18 cellular contexts compared by ENCODE assay signal in the genomic region with DNA sequence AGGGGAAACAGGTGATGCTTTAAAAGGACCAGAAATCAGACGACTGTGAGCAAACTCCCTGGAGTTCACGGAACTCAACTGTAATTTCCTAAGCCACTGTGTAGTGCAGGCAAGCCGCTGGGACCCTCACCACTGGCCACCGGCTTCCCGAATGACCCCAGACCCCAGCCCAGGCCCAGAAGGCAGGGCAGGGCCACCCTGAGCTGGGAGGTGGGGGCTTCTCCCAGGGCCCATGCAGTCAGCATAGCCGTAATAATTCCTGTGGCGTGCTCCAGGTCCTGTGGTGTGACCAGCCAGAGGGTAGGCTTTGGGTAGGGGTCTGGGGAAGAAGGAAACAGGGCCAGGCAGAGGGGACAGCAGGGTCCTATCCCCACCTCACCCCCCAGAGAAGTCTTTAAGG. TPM values are rescaled to one million over a fixed set of nuclear protein-coding genes. Genes with fewer than 3 reads are reported as not detected.
DNase-seq lines count a peak whose midpoint lies in the region; ATAC-seq lines count a peak whose summit lies in the region.
"Had no signal": no experiment of that assay in that cellular context is flagged by ENCODE, and none has a peak within 500 bp of the region (broad histone marks: within the 10 kb centered on the region; RNA-seq: fewer than 3 reads in every experiment).

No MANE protein-coding gene starts in this region.

- CTCF ChIA-PET in activated naive CD4-positive, alpha-beta T cell treated with anti-CD3 and anti-CD28 coated beads for 36 hours (lab: Charles Lee), result interaction anchor here (1.4 kb wide), 1 partner anchor 80 kb away, joined by 3 read pairs; no protein-coding TSS in a partner anchor

- H3K27ac ChIP-seq in BLaER1 treated with 17β-estradiol and CSF1 and Interleukin-3, amounts not matched to agents 10 nM and 100 nM, result 0 out of 22 replicates have a peak overlapping the region, but pooled peaks of 1 of the 11 experiments have one; percentile 16
- H3K27ac ChIP-seq: PC-9 had no signal

- intact Hi-C loops in activated naive CD4-positive, alpha-beta T cell treated with anti-CD3 and anti-CD28 coated beads for 36 hours (cut with micrococcal nuclease), result no loop called here
- intact Hi-C loops in posterior vena cava (cut with DNase I), result no loop called here

- H3K27me3 ChIP-seq in BLaER1 treated with 17β-estradiol and CSF1 and Interleukin-3, amounts not matched to agents 10 nM and 100 nM, result no peaks in the 10 kb centered on the region

- peaks cover 27 to 75% (median 57%) of the 10 kb centered on the region in 11 experiments for H4K20me1 ChIP-seq in BLaER1 treated with 17β-estradiol and CSF1 and Interleukin-3, amounts not matched to agents 10 nM and 100 nM

- peak overlapping the region in 10 of 11 experiments; percentile 2 to 99 (median 54); a peak in 19 of 22 replicates for H3K4me2 ChIP-seq in BLaER1 treated with 17β-estradiol and CSF1 and Interleukin-3, amounts not matched to agents 10 nM and 100 nM
- H3K4me2 ChIP-seq: PC-9 had no signal

- H3K4me1 Mint-ChIP-seq in activated naive CD4-positive, alpha-beta T cell treated with anti-CD3 and anti-CD28 coated beads for 36 hours (ENCODE audit: low read depth), result peaks cover 18% of the 10 kb centered on the region

- no peak overlapping the region for H3K27ac Mint-ChIP-seq in activated naive CD4-positive, alpha-beta T cell treated with anti-CD3 and anti-CD28 coated beads for 36 hours

- no peak overlapping the region for H3K4me3 Mint-ChIP-seq in activated naive CD4-positive, alpha-beta T cell treated with anti-CD3 and anti-CD28 coated beads for 36 hours

- H3K9ac ChIP-seq in BLaER1 treated with 17β-estradiol and CSF1 and Interleukin-3, amounts not matched to agents 10 nM and 100 nM, result peak overlapping the region in 4 of 11 experiments; percentile 4 to 28 (median 26); a peak in 2 of 22 replicates

- H3K4me1 ChIP-seq in BLaER1 treated with 17β-estradiol and CSF1 and Interleukin-3, amounts not matched to agents 10 nM and 100 nM, result peaks cover 30 to 51% (median 40%) of the 10 kb centered on the region in 10 experiments

- no peaks in the 10 kb centered on the region for H3K27me3 Mint-ChIP-seq in activated naive CD4-positive, alpha-beta T cell treated with anti-CD3 and anti-CD28 coated beads for 36 hours (ENCODE audit: low read depth)
- H3K27me3 Mint-ChIP-seq: CD4-positive, CD25-positive, alpha-beta regulatory T cell had no signal

- no peaks in the 10 kb centered on the region for H3K9me3 Mint-ChIP-seq in activated naive CD4-positive, alpha-beta T cell treated with anti-CD3 and anti-CD28 coated beads for 36 hours
- H3K9me3 Mint-ChIP-seq: CD4-positive, CD25-positive, alpha-beta regulatory T cell had no signal

- no peak overlapping the region for H3K4me3 ChIP-seq in BLaER1 treated with 17β-estradiol and CSF1 and Interleukin-3, amounts not matched to agents 10 nM and 100 nM
- H3K4me3 ChIP-seq: GM12878, PC-9 had no signal

- ATAC-seq in GM19455 (IDR thresholded peaks at IDR 0.05; ENCODE audit: unreplicated experiment) (no peak), HG02678 (IDR thresholded peaks at IDR 0.05; ENCODE audit: unreplicated experiment) (no peak)
- ATAC-seq: GM12878, HCT116 had no signal

- H3K9me3 ChIP-seq in BLaER1 treated with 17β-estradiol and CSF1 and Interleukin-3, amounts not matched to agents 10 nM and 100 nM (replicated peaks in 1 of 11), result no peaks in the 10 kb centered on the region

- DNase-seq in activated naive CD4-positive, alpha-beta T cell treated with anti-CD3 and anti-CD28 coated beads for 36 hours, result peak; percentile 2
- DNase-seq in activated naive CD4-positive, alpha-beta T cell treated with anti-CD3 and anti-CD28 coated beads, Interleukin-2, amount 50 U/mL, for 16 hours, result no peak
- DNase-seq in islet precursor cell (peak; percentile 40), posterior vena cava (ENCODE audit: low spot score) (peak; percentile 74), NCI-H2029 treated with DMSO at 0.1 percent for 48 hours (lab: John Stamatoyannopoulos, UW) (no peak)
- DNase-seq: Calu3; CD4-positive, CD25-positive, alpha-beta regulatory T cell; DMS79; KBM-7; NCI-H1105; NCI-H187; NCI-H446; PC-9 had no signal

- peaks cover 0 to 8% (median 6%) of the 10 kb centered on the region in 11 experiments; a peak in 8 of 22 replicates for H3K36me3 ChIP-seq in BLaER1 treated with 17β-estradiol and CSF1 and Interleukin-3, amounts not matched to agents 10 nM and 100 nM

- H3K36me3 Mint-ChIP-seq in activated naive CD4-positive, alpha-beta T cell treated with anti-CD3 and anti-CD28 coated beads for 36 hours (ENCODE audit: low read depth), result peaks cover 12% of the 10 kb centered on the region
- H3K36me3 Mint-ChIP-seq: CD4-positive, CD25-positive, alpha-beta regulatory T cell had no signal

RNA-seq across cellular contexts. Expression of gene ARF1, which starts 3.5 kb away (rescaled TPM):
- 100 to 1,000 TPM; 346 to 358 TPM for total RNA-seq in activated naive CD4-positive, alpha-beta T cell treated with anti-CD3 and anti-CD28 coated beads for 36 hours
- 100 to 1,000 TPM; 300 to 342 TPM for total RNA-seq in posterior vena cava

RNA-seq across cellular contexts. Expression of gene C1orf35, which starts 24.1 kb away (rescaled TPM):
- 10 to 100 TPM; 14.5 to 16.2 TPM for total RNA-seq in activated naive CD4-positive, alpha-beta T cell treated with anti-CD3 and anti-CD28 coated beads for 36 hours
- 1 to 10 TPM; 7.8 to 8.0 TPM for total RNA-seq in posterior vena cava

RNA-seq across cellular contexts. Expression of gene MRPL55, which starts 30.1 kb away (rescaled TPM):
- 10 to 100 TPM; 45.5 TPM for total RNA-seq in activated naive CD4-positive, alpha-beta T cell treated with anti-CD3 and anti-CD28 coated beads for 36 hours
- total RNA-seq in posterior vena cava, result 10 to 100 TPM; 30.0 to 30.9 TPM

Comparison
In these comparisons a context has a peak if more than half of its experiments do, and no peak if none do; other contexts are left out.
1. DNase-seq: peak in activated naive CD4-positive, alpha-beta T cell treated with anti-CD3 and anti-CD28 coated beads for 36 hours (single experiment), islet precursor cell (single experiment) and posterior vena cava (single experiment); none in activated naive CD4-positive, alpha-beta T cell treated with anti-CD3 and anti-CD28 coated beads, Interleukin-2, amount 50 U/mL, for 16 hours (single experiment) and NCI-H2029 treated with DMSO at 0.1 percent for 48 hours (single experiment).